ENCODE assay signal across 1 cellular context in the genomic region with DNA sequence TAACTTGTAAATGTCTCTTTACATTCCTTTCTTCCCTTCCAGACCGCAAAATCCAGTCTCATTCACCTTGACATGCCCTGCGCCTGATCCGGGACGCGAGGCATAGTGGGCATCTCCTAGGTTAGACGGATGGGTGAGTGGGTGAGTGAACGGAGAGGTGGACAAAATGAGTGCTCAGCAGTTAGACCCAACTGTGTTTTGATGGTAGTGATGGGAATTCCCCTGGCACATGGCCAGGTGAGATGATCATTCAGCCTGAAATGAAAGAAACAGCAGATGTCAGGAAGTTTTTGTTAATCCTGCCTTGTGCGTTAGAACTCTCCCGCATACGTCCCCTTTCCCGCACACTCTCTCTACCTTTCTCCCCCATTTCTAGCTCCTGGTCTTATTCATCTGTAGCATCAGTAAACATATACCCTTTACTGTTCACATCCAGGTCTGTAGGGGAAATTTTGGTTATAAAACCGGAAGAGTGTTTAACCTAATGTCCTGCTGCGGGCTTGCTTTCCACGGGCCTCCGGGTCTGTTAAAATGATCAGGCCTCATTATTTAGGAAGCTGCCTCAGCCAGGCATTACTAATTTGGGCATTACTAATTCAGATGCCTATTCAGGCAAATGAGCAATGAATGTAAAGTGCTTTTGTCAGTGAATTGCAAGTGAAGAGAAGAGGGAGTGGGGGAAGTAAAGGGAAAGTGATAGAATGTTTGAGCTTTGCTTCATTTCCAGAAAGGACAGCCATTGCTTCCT.
TF ChIP-seq lines count a peak whose summit lies in the region.

No MANE protein-coding gene starts in this region.

TF ChIP-seq in SK-N-SH, 30 proteins besides CTCF, POLR2A, EP300 and RAD21:
- TF ChIP-seq TCF12 (IDR thresholded peaks at IDR 0.05) (0 out of 2 replicates have a peak, but pooled peaks have one; percentile 12), SIN3A (IDR thresholded peaks at IDR 0.05; ENCODE audit: borderline replicate concordance, low read depth, low read length) (no peak), YY1 (IDR thresholded peaks at IDR 0.05; ENCODE audit: low read depth) (0 out of 2 replicates have a peak, but pooled peaks have one; percentile 6), MXI1 (IDR thresholded peaks at IDR 0.05; ENCODE audit: low read depth, low read length) (no peak), NRF1 (IDR thresholded peaks at IDR 0.05; ENCODE audit: low read depth, low read length) (no peak), NFIC (IDR thresholded peaks at IDR 0.05; ENCODE audit: borderline replicate concordance) (peak; percentile 68), GATA2 (CRISPR knock-in tag; IDR thresholded peaks at IDR 0.05) (no peak)
- TF ChIP-seq, protein P1, sequence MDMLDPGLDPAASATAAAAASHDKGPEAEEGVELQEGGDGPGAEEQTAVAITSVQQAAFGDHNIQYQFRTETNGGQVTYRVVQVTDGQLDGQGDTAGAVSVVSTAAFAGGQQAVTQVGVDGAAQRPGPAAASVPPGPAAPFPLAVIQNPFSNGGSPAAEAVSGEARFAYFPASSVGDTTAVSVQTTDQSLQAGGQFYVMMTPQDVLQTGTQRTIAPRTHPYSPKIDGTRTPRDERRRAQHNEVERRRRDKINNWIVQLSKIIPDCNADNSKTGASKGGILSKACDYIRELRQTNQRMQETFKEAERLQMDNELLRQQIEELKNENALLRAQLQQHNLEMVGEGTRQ (IDR thresholded peaks at IDR 0.05; ENCODE audit: borderline replicate concordance, low read depth, low read length), result no peak
